In genomic region chr1:46168463-46168862, GRCh38 we compare ENCODE assay signal across 22 cellular contexts. TPM values are rescaled to one million over a fixed set of nuclear protein-coding genes. Genes with fewer than 3 reads are reported as not detected.
"Had no signal": no experiment of that assay in that cellular context is flagged by ENCODE, and none has a peak within 500 bp of the region (broad histone marks: within the 10 kb centered on the region; RNA-seq: fewer than 3 reads in every experiment).

No MANE protein-coding gene starts in this region.

- H3K9ac ChIP-seq: neural progenitor cell had no signal

- H2AFZ ChIP-seq: neural progenitor cell had no signal

- H3K9me3 ChIP-seq: prostate gland, right atrium auricular region, suprapubic skin had no signal

- H3K36me3 Mint-ChIP-seq: activated CD8-positive, alpha-beta memory T cell treated with anti-CD3 and anti-CD28 coated beads, Interleukin-2, amount 10 ng/mL, durations not matched to agents 7 days and 5 days; neural progenitor cell had no signal

- H3K27me3 ChIP-seq: right atrium auricular region had no signal

- H3K4me1 ChIP-seq: foreskin keratinocyte had no signal

- H3K9me3 Mint-ChIP-seq: activated CD4-positive, alpha-beta memory T cell treated with anti-CD3 and anti-CD28 coated beads, Interleukin-2, amount 10 ng/mL, durations not matched to agents 7 days and 5 days; activated naive CD8-positive, alpha-beta T cell treated with anti-CD3 and anti-CD28 coated beads, Interleukin-2, amount 50 U/mL, for 24 hours; neural progenitor cell; stimulated activated naive CD8-positive, alpha-beta T cell treated with anti-CD3 and anti-CD28 coated beads, Interleukin-15, Interleukin-2, amounts not matched to agents 100 ng/mL and 50 ng/mL, for 24 hours had no signal

- H3K36me3 ChIP-seq: cardiac muscle cell, neural progenitor cell, prostate gland, right atrium auricular region, suprapubic skin had no signal

- H3K27ac Mint-ChIP-seq: activated CD4-positive, alpha-beta memory T cell treated with anti-CD3 and anti-CD28 coated beads, Interleukin-2, amount 10 ng/mL, durations not matched to agents 7 days and 5 days; activated CD8-positive, alpha-beta memory T cell treated with anti-CD3 and anti-CD28 coated beads, Interleukin-2, amount 10 ng/mL, durations not matched to agents 7 days and 5 days; neural progenitor cell; stimulated activated naive CD8-positive, alpha-beta T cell treated with anti-CD3 and anti-CD28 coated beads, Interleukin-15, Interleukin-2, amounts not matched to agents 100 ng/mL and 50 ng/mL, for 24 hours had no signal

- H3K27ac ChIP-seq: cardiac muscle cell, foreskin keratinocyte, neural progenitor cell, prostate gland, suprapubic skin had no signal

- H3K27me3 Mint-ChIP-seq: stimulated activated naive CD8-positive, alpha-beta T cell treated with anti-CD3 and anti-CD28 coated beads, Interleukin-15, Interleukin-2, amounts not matched to agents 100 ng/mL and 50 ng/mL, for 24 hours had no signal

- ATAC-seq: activated CD8-positive, alpha-beta memory T cell treated with anti-CD3 and anti-CD28 coated beads, Interleukin-2, amount 10 ng/mL, durations not matched to agents 7 days and 5 days; activated naive CD8-positive, alpha-beta T cell treated with anti-CD3 and anti-CD28 coated beads, Interleukin-2, amount 50 U/mL, for 24 hours; foreskin keratinocyte; left ventricle myocardium superior had no signal

- DNase-seq: activated CD4-positive, alpha-beta memory T cell treated with anti-CD3 and anti-CD28 coated beads, Interleukin-2, amount 10 ng/mL, durations not matched to agents 7 days and 5 days; activated CD4-positive, alpha-beta T cell treated with anti-CD3 and anti-CD28 coated beads for 48 hours; activated CD4-positive, CD25-positive, alpha-beta regulatory T cell; activated CD8-positive, alpha-beta memory T cell treated with anti-CD3 and anti-CD28 coated beads, Interleukin-2, amount 10 ng/mL, durations not matched to agents 7 days and 5 days; activated naive CD4-positive, alpha-beta T cell; activated naive CD8-positive, alpha-beta T cell treated with anti-CD3 and anti-CD28 coated beads, Interleukin-2, amount 50 U/mL, for 24 hours; foreskin keratinocyte; left ventricle myocardium superior; T-helper 1 cell; T-helper 9 cell; trophoblast cell had no signal

- H3K4me2 ChIP-seq: neural progenitor cell had no signal

- H3K4me3 ChIP-seq: cardiac muscle cell, neural progenitor cell, prostate gland, right atrium auricular region, skin epidermis, suprapubic skin had no signal

- H3K4me3 Mint-ChIP-seq: activated CD8-positive, alpha-beta memory T cell treated with anti-CD3 and anti-CD28 coated beads, Interleukin-2, amount 10 ng/mL, durations not matched to agents 7 days and 5 days; neural progenitor cell; stimulated activated naive CD8-positive, alpha-beta T cell treated with anti-CD3 and anti-CD28 coated beads, Interleukin-15, Interleukin-2, amounts not matched to agents 100 ng/mL and 50 ng/mL, for 24 hours had no signal

RNA-seq across cellular contexts. Expression of gene TSPAN1, which starts 6.4 kb away (rescaled TPM):
- total RNA-seq: activated CD4-positive, alpha-beta memory T cell treated with anti-CD3 and anti-CD28 coated beads, Interleukin-2, amount 10 ng/mL, durations not matched to agents 7 days and 5 days; activated CD8-positive, alpha-beta memory T cell treated with anti-CD3 and anti-CD28 coated beads, Interleukin-2, amount 10 ng/mL, durations not matched to agents 7 days and 5 days; cardiac muscle cell; mononuclear cell had no signal
- polyA plus RNA-seq: cardiac muscle cell had no signal

RNA-seq across cellular contexts. Expression of gene P3R3URF, which starts 7.8 kb away (rescaled TPM):
- total RNA-seq: activated CD4-positive, alpha-beta memory T cell treated with anti-CD3 and anti-CD28 coated beads, Interleukin-2, amount 10 ng/mL, durations not matched to agents 7 days and 5 days; activated CD8-positive, alpha-beta memory T cell treated with anti-CD3 and anti-CD28 coated beads, Interleukin-2, amount 10 ng/mL, durations not matched to agents 7 days and 5 days; cardiac muscle cell; dermis microvascular lymphatic vessel endothelial cell; foreskin keratinocyte; kidney epithelial cell; left ventricle myocardium superior; mononuclear cell; osteocyte; prostate gland; right atrium auricular region; suprapubic skin had no signal
- polyA plus RNA-seq: cardiac muscle cell, foreskin keratinocyte had no signal

RNA-seq across cellular contexts. Expression of gene LURAP1, which starts 34.7 kb away (rescaled TPM):
- total RNA-seq: activated CD8-positive, alpha-beta memory T cell treated with anti-CD3 and anti-CD28 coated beads, Interleukin-2, amount 10 ng/mL, durations not matched to agents 7 days and 5 days had no signal
